ENCODE assay signal across 16 cellular contexts in genomic region chr21:36145259-36145658, GRCh38. TPM values are rescaled to one million over a fixed set of nuclear protein-coding genes. Genes with fewer than 3 reads are reported as not detected.
DNase-seq lines count a peak whose midpoint lies in the region; ATAC-seq and TF ChIP-seq lines count a peak whose summit lies in the region.
"Had no signal": no experiment of that assay in that cellular context is flagged by ENCODE, and none has a peak within 500 bp of the region (broad histone marks: within the 10 kb centered on the region; RNA-seq: fewer than 3 reads in every experiment).

No MANE protein-coding gene starts in this region.

- no peaks in the 10 kb centered on the region for H3K79me2 ChIP-seq in neural progenitor cell (ENCODE audit: low read depth)

- H3K27ac ChIP-seq in CD8-positive, alpha-beta T cell (ENCODE audit: low read depth, low read length), result no peak overlapping the region
- H3K27ac ChIP-seq in neural progenitor cell, result no peak overlapping the region

- no peak overlapping the region for H3K4me3 ChIP-seq in CD8-positive, alpha-beta T cell (ENCODE audit: low read depth, low read length)
- H3K4me3 ChIP-seq in neural progenitor cell, result no peak overlapping the region
- H3K4me3 ChIP-seq: GM23338 had no signal

- DNase-seq in activated effector memory CD4-positive, alpha-beta T cell treated with anti-CD3 and anti-CD28 coated beads, Interleukin-2, amount 50 U/mL, for 16 hours, result peak; percentile 58
- DNase-seq in activated effector memory CD4-positive, alpha-beta T cell treated with Interleukin-2 at 50 U/mL for 16 hours, result no peak
- peak in 1 of 7 experiments; percentile 25 for DNase-seq in CD8-positive, alpha-beta T cell
- peak in 7 of 34 experiments; percentile 4 to 28 (median 14) for DNase-seq in T-cell
- DNase-seq in naive thymus-derived CD8-positive, alpha-beta T cell, result peak in 2 of 10 donors; percentile 30 to 37
- no peak for DNase-seq in neural progenitor cell (ENCODE audit: low spot score)
- DNase-seq in stimulated activated CD4-positive, alpha-beta T cell treated with anti-CD3 and anti-CD28 coated beads, Interleukin-4, amount 100 ng/mL, for 4 hours, result no peak
- DNase-seq: GDM1, MV-4-11, NCI-H1436, NCI-H2029, NCI-H2171 treated with DMSO at 0.1 percent for 48 hours, NCI-H748 treated with DMSO at 0.1 percent for 48 hours, RPMI8226, SIG-M5 had no signal

- H3K9ac ChIP-seq in neural progenitor cell, result no peak overlapping the region

- CTCF ChIA-PET in CD8-positive, alpha-beta T cell (lab: Charles Lee), result interaction anchor here (0.7 to 1.9 kb wide), 4 partner anchors 9 to 114 kb away, joined by 3 to 7 read pairs (median 5); no protein-coding TSS in a partner anchor
- CTCF ChIA-PET in T-cell (lab: Charles Lee), result interaction anchor here (0.7 to 1.7 kb wide), 2 partner anchors 8 to 219 kb away, joined by 3 to 7 read pairs; no protein-coding TSS in a partner anchor

- H3K9me3 ChIP-seq in CD8-positive, alpha-beta T cell (ENCODE audit: low read length), result no peaks in the 10 kb centered on the region
- H3K9me3 ChIP-seq in neural progenitor cell (ENCODE audit: low read depth), result no peaks in the 10 kb centered on the region

- peaks cover 11% of the 10 kb centered on the region for H3K36me3 Mint-ChIP-seq in CD8-positive, alpha-beta T cell
- peaks cover 14% of the 10 kb centered on the region for H3K36me3 Mint-ChIP-seq in T-cell
- H3K36me3 Mint-ChIP-seq in naive thymus-derived CD8-positive, alpha-beta T cell, result peaks cover 0 to 35% (median 9%) of the 10 kb centered on the region in 3 donors
- H3K36me3 Mint-ChIP-seq in neural progenitor cell, result no peaks in the 10 kb centered on the region

- H3K4me1 Mint-ChIP-seq in CD8-positive, alpha-beta T cell (ENCODE audit: low read depth), result peaks cover 38% of the 10 kb centered on the region
- peaks cover 33 to 46% (median 33%) of the 10 kb centered on the region in 3 donors for H3K4me1 Mint-ChIP-seq in T-cell
- peaks cover 18 to 47% (median 36%) of the 10 kb centered on the region in 4 donors for H3K4me1 Mint-ChIP-seq in naive thymus-derived CD8-positive, alpha-beta T cell
- peaks cover 12% of the 10 kb centered on the region for H3K4me1 Mint-ChIP-seq in neural progenitor cell

- H3F3A ChIP-seq in neural progenitor cell (ENCODE audit: low read depth), result peaks cover 11% of the 10 kb centered on the region

- no peaks in the 10 kb centered on the region for H4K20me1 ChIP-seq in neural progenitor cell (ENCODE audit: low read depth)

- peaks cover 28% of the 10 kb centered on the region for H3K4me1 ChIP-seq in CD8-positive, alpha-beta T cell (ENCODE audit: insufficient read depth, low read length)
- H3K4me1 ChIP-seq in neural progenitor cell, result peaks cover 2% of the 10 kb centered on the region

- no peaks in the 10 kb centered on the region for H3K36me3 ChIP-seq in CD8-positive, alpha-beta T cell (ENCODE audit: insufficient read depth, low read length)
- H3K36me3 ChIP-seq in neural progenitor cell, result no peaks in the 10 kb centered on the region

- no peaks in the 10 kb centered on the region for H3K9me3 Mint-ChIP-seq in CD8-positive, alpha-beta T cell
- H3K9me3 Mint-ChIP-seq in T-cell (no peaks in the 10 kb centered on the region), neural progenitor cell (no peaks in the 10 kb centered on the region)
- H3K9me3 Mint-ChIP-seq in naive thymus-derived CD8-positive, alpha-beta T cell, result no peaks in the 10 kb centered on the region
- H3K9me3 Mint-ChIP-seq: GM23338 had no signal

- intact Hi-C loops in CD8-positive, alpha-beta T cell (cut with DNase I, micrococcal nuclease), result no loop called here

- H3K27me3 ChIP-seq in CD8-positive, alpha-beta T cell (ENCODE audit: insufficient read depth, low read length), result no peaks in the 10 kb centered on the region
- H3K27me3 ChIP-seq in neural progenitor cell, result peaks cover 4% of the 10 kb centered on the region

- peak; percentile 40 for ATAC-seq in CD8-positive, alpha-beta T cell
- peak; percentile 32 to 75 (median 68) for ATAC-seq in T-cell (replicated peaks in 1 of 4)
- peak; percentile 35 to 66 for ATAC-seq in naive thymus-derived CD8-positive, alpha-beta T cell
- ATAC-seq: GM23338 had no signal

- H2AFZ ChIP-seq in neural progenitor cell (replicated peaks), result no peak overlapping the region
- H2AFZ ChIP-seq: GM23338 had no signal

- H3K4me3 Mint-ChIP-seq in CD8-positive, alpha-beta T cell, result no peak overlapping the region
- H3K4me3 Mint-ChIP-seq in T-cell (no peak overlapping the region), neural progenitor cell (no peak overlapping the region)
- peak overlapping the region in 7 of 10 donors; percentile 22 to 67 (median 36) for H3K4me3 Mint-ChIP-seq in naive thymus-derived CD8-positive, alpha-beta T cell
- H3K4me3 Mint-ChIP-seq: GM23338 had no signal

- POLR2A ChIA-PET in CD8-positive, alpha-beta T cell (lab: Charles Lee), result no interaction called here
- POLR2A ChIA-PET in T-cell (lab: Charles Lee), result interaction anchor here in 1 of 2 donors (0.6 to 1.1 kb wide), 2 partner anchors 11 to 64 kb away, joined by 3 read pairs; no protein-coding TSS in a partner anchor
- POLR2A ChIA-PET in naive thymus-derived CD8-positive, alpha-beta T cell (lab: Charles Lee), result interaction anchor here (0.6 to 1.7 kb wide), 2 partner anchors 9 to 11 kb away, joined by 5 to 8 read pairs; no protein-coding TSS in a partner anchor

- H3K4me2 ChIP-seq in neural progenitor cell, result no peak overlapping the region
- H3K4me2 ChIP-seq: GM23338 had no signal

- H3K27ac Mint-ChIP-seq in CD8-positive, alpha-beta T cell, result peak overlapping the region; percentile 27
- peak overlapping the region; percentile 58 to 70 for H3K27ac Mint-ChIP-seq in T-cell
- peak overlapping the region in 7 of 10 donors; percentile 43 to 85 (median 68) for H3K27ac Mint-ChIP-seq in naive thymus-derived CD8-positive, alpha-beta T cell
- H3K27ac Mint-ChIP-seq in neural progenitor cell, result no peak overlapping the region
- H3K27ac Mint-ChIP-seq: GM23338 had no signal

- TF ChIP-seq CTCF in CD8-positive, alpha-beta T cell (IDR thresholded peaks at IDR 0.05), result no peak
- TF ChIP-seq CTCF in neural progenitor cell (IDR thresholded peaks at IDR 0.05), result no peak

- H3K27me3 Mint-ChIP-seq in CD8-positive, alpha-beta T cell (ENCODE audit: low read depth), result no peaks in the 10 kb centered on the region
- H3K27me3 Mint-ChIP-seq in T-cell (no peaks in the 10 kb centered on the region), neural progenitor cell (ENCODE audit: insufficient read depth, low read depth) (peaks cover 5% of the 10 kb centered on the region)
- no peaks in the 10 kb centered on the region for H3K27me3 Mint-ChIP-seq in naive thymus-derived CD8-positive, alpha-beta T cell

RNA-seq across cellular contexts. Expression of gene CBR3, which starts 10.4 kb away (rescaled TPM):
- total RNA-seq in CD8-positive, alpha-beta T cell, result 1 to 10 TPM; 1.8 to 2.9 TPM
- total RNA-seq in T-cell (10 to 100 TPM in 2 of 5 donors, 1 to 10 TPM in 2, under 1 TPM in 1; 0.85 to 16.1 (median 8.1) TPM), neural progenitor cell (ENCODE audit: low replicate concordance) (not detected in 2 replicates)
- total RNA-seq in naive thymus-derived CD8-positive, alpha-beta T cell, result 1 to 10 TPM; 4.6 to 5.3 TPM
- polyA plus RNA-seq in naive thymus-derived CD8-positive, alpha-beta T cell, result 10 to 100 TPM in 1 of 3 donors, 1 to 10 TPM in 2; 5.4 to 11.6 (median 8.0) TPM

RNA-seq across cellular contexts. Expression of gene DOP1B, which starts 11.4 kb away (rescaled TPM):
- total RNA-seq in CD8-positive, alpha-beta T cell, result 10 to 100 TPM in 1 of 2 experiments, 1 to 10 TPM in 1; 9.4 to 12.1 TPM
- 10 to 100 TPM; 18.4 to 26.3 (median 23.1) TPM for total RNA-seq in T-cell
- 10 to 100 TPM; 15.4 to 15.8 TPM for total RNA-seq in naive thymus-derived CD8-positive, alpha-beta T cell
- 1 to 10 TPM; 4.6 to 8.4 (median 5.0) TPM for polyA plus RNA-seq in naive thymus-derived CD8-positive, alpha-beta T cell
- total RNA-seq in neural progenitor cell (ENCODE audit: low replicate concordance), result 9.9 and 10.7 TPM in 2 replicates

Comparison
In these comparisons a context has a peak if more than half of its experiments do, and no peak if none do; other contexts are left out.
1. H3K4me3 Mint-ChIP-seq: peak in naive thymus-derived CD8-positive, alpha-beta T cell (7 of 10); none in CD8-positive, alpha-beta T cell (single experiment), T-cell (0 of 3) and neural progenitor cell (single experiment).
2. Peak in every context shown above with its lines, with median percentiles within 50 percentile points of each other: ATAC-seq.